In genomic region chr15:67118808-67119207, GRCh38 we compare ENCODE assay signal across 10 cellular contexts. TPM values are rescaled to one million over a fixed set of nuclear protein-coding genes. Genes with fewer than 3 reads are reported as not detected.
A peak's percentile ranks its signal among the peaks of the same experiment; 100 is the strongest.
DNase-seq lines count a peak whose midpoint lies in the region; TF ChIP-seq lines count a peak whose summit lies in the region.
"Had no signal": no experiment of that assay in that cellular context is flagged by ENCODE, and none has a peak within 500 bp of the region (broad histone marks: within the 10 kb centered on the region; RNA-seq: fewer than 3 reads in every experiment).

No MANE protein-coding gene starts in this region.

- no peaks in the 10 kb centered on the region for H3K9me2 ChIP-seq in OCI-LY1 (ENCODE audit: low read depth, low read length)

- no peaks in the 10 kb centered on the region for H4K20me1 ChIP-seq in OCI-LY1 (ENCODE audit: insufficient read depth, low read length)

- peaks cover 73 to 99% (median 91%) of the 10 kb centered on the region in 4 donors for H3K4me1 Mint-ChIP-seq in CD4-positive, alpha-beta memory T cell
- peaks cover 88% of the 10 kb centered on the region for H3K4me1 Mint-ChIP-seq in nephron

- peaks cover 4 to 5% of the 10 kb centered on the region in 2 donors for H3K36me3 Mint-ChIP-seq in CD4-positive, alpha-beta memory T cell
- H3K36me3 Mint-ChIP-seq in nephron (ENCODE audit: low read depth), result peaks cover 6% of the 10 kb centered on the region

- no peak overlapping the region for H3K4me3 ChIP-seq in CD4-positive, alpha-beta memory T cell (ENCODE audit: low read length in 2 of 2)
- H3K4me3 ChIP-seq in OCI-LY1 (ENCODE audit: low read depth, low read length, poor library complexity, severe bottlenecking) (no peak overlapping the region), brain microvascular endothelial cell (ENCODE audit: low read depth, low read length) (no peak overlapping the region)

- POLR2A ChIA-PET in CD4-positive, alpha-beta memory T cell (lab: Charles Lee; ENCODE audit: partially characterized antibody), result interaction anchor here (0.6 to 15.7 kb wide), 10 partner anchors 11 to 1033 kb away, joined by 3 to 167 read pairs (median 5); partner anchors contain the start of gene SMAD3

- no peak for TF ChIP-seq CTCF in OCI-LY1 (IDR thresholded peaks at IDR 0.05; ENCODE audit: low read length)
- no peak for TF ChIP-seq CTCF in brain microvascular endothelial cell (IDR thresholded peaks at IDR 0.05; ENCODE audit: low read depth, low read length, missing control alignments)
- TF ChIP-seq CTCF in nephron (IDR thresholded peaks at IDR 0.05; ENCODE audit: unreplicated experiment in 3 of 3), result no peak

- H3K27me3 Mint-ChIP-seq in CD4-positive, alpha-beta memory T cell, result no peaks in the 10 kb centered on the region
- peaks cover 8% of the 10 kb centered on the region for H3K27me3 Mint-ChIP-seq in nephron (ENCODE audit: low read depth)

- CTCF ChIA-PET in CD4-positive, alpha-beta memory T cell (lab: Charles Lee; ENCODE audit: partially characterized antibody), result interaction anchor here (2.0 to 2.7 kb wide), 2 partner anchors 13 to 50 kb away, joined by 4 to 8 read pairs; no protein-coding TSS in a partner anchor

- peaks cover 100% of the 10 kb centered on the region for H3K4me1 ChIP-seq in CD4-positive, alpha-beta memory T cell (ENCODE audit: insufficient read depth, low read length)
- H3K4me1 ChIP-seq in OCI-LY1 (ENCODE audit: insufficient read depth, low read length, severe bottlenecking), result peaks cover 85% of the 10 kb centered on the region

- in situ Hi-C loops in brain microvascular endothelial cell (cut with HindIII; ENCODE audit: low pct_ligation_motif_present, low sequenced_read_pairs), result no loop called here

- peak overlapping the region; percentile 90 to 100 (median 94) for H3K27ac Mint-ChIP-seq in CD4-positive, alpha-beta memory T cell
- H3K27ac Mint-ChIP-seq in nephron, result peak overlapping the region; percentile 18 to 97 (median 26)

- no peaks in the 10 kb centered on the region for H3K9me3 ChIP-seq in CD4-positive, alpha-beta memory T cell (ENCODE audit: control insufficient read depth in 1 of 2, low read length in 2 of 2)
- H3K9me3 ChIP-seq in OCI-LY1 (ENCODE audit: low read length), result no peaks in the 10 kb centered on the region

- no peak for DNase-seq in CD4-positive, alpha-beta memory T cell
- no peak for DNase-seq in brain microvascular endothelial cell
- no peak for DNase-seq in caudate nucleus (lab: John Stamatoyannopoulos, UW)
- DNase-seq in NCI-H1436 (lab: John Stamatoyannopoulos, UW), result no peak
- no peak for DNase-seq in OCI-M2 (lab: John Stamatoyannopoulos, UW; ENCODE audit: unreplicated experiment)
- DNase-seq: NCI-H1436 treated with DMSO at 0.1 percent for 48 hours; NCI-H524; stimulated activated CD4-positive, alpha-beta T cell treated with anti-CD3 and anti-CD28 coated beads, Interleukin-4, amount 100 ng/mL, for 24 hours had no signal

- no peaks in the 10 kb centered on the region for H3K27me3 ChIP-seq in CD4-positive, alpha-beta memory T cell (ENCODE audit: insufficient read depth, low read length)
- H3K27me3 ChIP-seq in OCI-LY1 (ENCODE audit: insufficient read depth, low read length) (no peaks in the 10 kb centered on the region), brain microvascular endothelial cell (replicated peaks) (no peaks in the 10 kb centered on the region)

- H3F3A ChIP-seq in OCI-LY1 (ENCODE audit: insufficient read depth, low read length), result no peaks in the 10 kb centered on the region

- no peak overlapping the region for H2AFZ ChIP-seq in OCI-LY1 (ENCODE audit: low read length)

- H3K36me3 ChIP-seq in CD4-positive, alpha-beta memory T cell (ENCODE audit: insufficient read depth, low read length), result no peaks in the 10 kb centered on the region
- H3K36me3 ChIP-seq in OCI-LY1 (ENCODE audit: insufficient read depth, low read length) (peaks cover 4% of the 10 kb centered on the region; the same call in 1 of the 2 replicates), brain microvascular endothelial cell (replicated peaks) (peaks cover 24% of the 10 kb centered on the region)

- H3K4me2 ChIP-seq in OCI-LY1 (ENCODE audit: low read length), result peak overlapping the region; percentile 11; the same call in 1 of the 2 replicates

- peak overlapping the region; percentile 80 for H3K27ac ChIP-seq in CD4-positive, alpha-beta memory T cell (ENCODE audit: low read depth, low read length)
- peak overlapping the region; percentile 83 for H3K27ac ChIP-seq in OCI-LY1 (ENCODE audit: low read depth, low read length, poor library complexity, severe bottlenecking)
- peak overlapping the region; percentile 100 for H3K27ac ChIP-seq in brain microvascular endothelial cell
- no peak overlapping the region for H3K27ac ChIP-seq in caudate nucleus (ENCODE audit: low read depth, low read length)

- peak overlapping the region in 7 of 8 donors; percentile 15 to 73 (median 62) for H3K4me3 Mint-ChIP-seq in CD4-positive, alpha-beta memory T cell
- H3K4me3 Mint-ChIP-seq in nephron, result no peak overlapping the region

- H3K9me3 Mint-ChIP-seq in CD4-positive, alpha-beta memory T cell, result no peaks in the 10 kb centered on the region
- H3K9me3 Mint-ChIP-seq in nephron, result no peaks in the 10 kb centered on the region

- no peak overlapping the region for H3K9ac ChIP-seq in OCI-LY1 (ENCODE audit: low read length)

- intact Hi-C loops in CD4-positive, alpha-beta memory T cell (cut with micrococcal nuclease), result no loop called here

- H3K79me2 ChIP-seq in OCI-LY1 (ENCODE audit: insufficient read depth, low read length), result 0 out of 2 replicates have a peak, but pooled peaks cover 19% of the 10 kb centered on the region

RNA-seq across cellular contexts. Expression of gene SMAD3, which starts 53.4 kb away (rescaled TPM):
- 100 to 1,000 TPM; 189 to 197 TPM for total RNA-seq in CD4-positive, alpha-beta memory T cell
- 10 to 100 TPM; 14.6 to 31.9 TPM for polyA plus RNA-seq in CD4-positive, alpha-beta memory T cell

Comparison
In these comparisons a context has a peak if more than half of its experiments do, and no peak if none do; other contexts are left out.
1. H3K4me3 Mint-ChIP-seq: peak in CD4-positive, alpha-beta memory T cell (7 of 8); none in nephron (0 of 3).